ENCODE assay signal across 26 cellular contexts in the genomic region with DNA sequence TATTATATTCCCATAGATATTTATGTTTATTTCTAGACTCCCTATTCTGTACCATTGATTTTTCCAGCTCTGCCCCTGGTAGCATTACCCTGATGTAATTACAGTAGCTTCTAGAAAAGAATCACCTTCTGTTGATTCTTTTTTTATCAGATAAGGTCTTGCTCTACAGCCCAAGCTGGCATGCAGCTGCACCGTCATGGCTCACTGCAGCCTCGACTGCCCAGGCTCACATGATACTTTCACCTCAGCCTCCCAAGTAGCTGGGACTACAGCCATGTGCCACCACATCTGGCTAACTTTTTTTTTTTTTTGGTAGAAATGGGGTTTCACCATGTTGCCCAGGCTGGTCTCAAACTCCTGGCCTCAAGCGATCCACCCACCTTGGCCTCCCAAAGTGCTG. TPM values are rescaled to one million over a fixed set of nuclear protein-coding genes. Genes with fewer than 3 reads are reported as not detected.
DNase-seq lines count a peak whose midpoint lies in the region; ATAC-seq, FAIRE-seq and TF ChIP-seq lines count a peak whose summit lies in the region.
"Had no signal": no experiment of that assay in that cellular context is flagged by ENCODE, and none has a peak within 500 bp of the region (broad histone marks: within the 10 kb centered on the region; RNA-seq: fewer than 3 reads in every experiment).

No MANE protein-coding gene starts in this region.

- intact Hi-C loops in left colon (cut with DNase I, micrococcal nuclease) (no loop called here), mucosa of descending colon (cut with DNase I, micrococcal nuclease) (no loop called here)

- no peaks in the 10 kb centered on the region for H4K20me1 ChIP-seq in BLaER1 treated with 17β-estradiol and CSF1 and Interleukin-3, amounts not matched to agents 10 nM and 100 nM

- no peak for DNase-seq in GM18507 (ENCODE audit: extremely low spot score, insufficient read length, low read depth)
- peak; percentile 63 for DNase-seq in left kidney (ENCODE audit: low read depth, low spot score)
- DNase-seq in UCSD-AML1 (lab: John Stamatoyannopoulos, UW; ENCODE audit: unreplicated experiment) = no peak
- DNase-seq in left colon = no peak
- no peak for DNase-seq in mucosa of descending colon
- DNase-seq: activated CD4-positive, alpha-beta memory T cell treated with anti-CD3 and anti-CD28 coated beads, Interleukin-2, amount 10 ng/mL, durations not matched to agents 7 days and 5 days; activated CD4-positive, CD25-positive, alpha-beta regulatory T cell; activated CD8-positive, alpha-beta memory T cell treated with anti-CD3 and anti-CD28 coated beads, Interleukin-2, amount 50 U/mL, for 48 hours; activated effector memory CD4-positive, alpha-beta T cell treated with anti-CD3 and anti-CD28 coated beads, Interleukin-2, amount 50 U/mL, for 16 hours; foreskin melanocyte; mammary epithelial cell; NCI-H1105 treated with DMSO at 0.1 percent for 48 hours; NCI-H2029; NCI-H226; NCI-H69; right cardiac atrium; SIG-M5; stimulated activated CD4-positive, alpha-beta T cell treated with anti-CD3 and anti-CD28 coated beads, Interleukin-2, amount 100 ng/mL, for 48 hours; T1000; upper lobe of right lung had no signal

- ATAC-seq in HG03460 (IDR thresholded peaks at IDR 0.05; ENCODE audit: unreplicated experiment) (peak; percentile 56), left colon (no peak), mucosa of descending colon (no peak), GM21360 (IDR thresholded peaks at IDR 0.05; ENCODE audit: unreplicated experiment) (no peak)
- ATAC-seq: right cardiac atrium, upper lobe of right lung had no signal

- peak; percentile 9 for FAIRE-seq in GM18507 (lab: Jason Lieb, UNC)
- FAIRE-seq: astrocyte, RCC 7860 had no signal

- H3K36me3 ChIP-seq in BLaER1 treated with 17β-estradiol and CSF1 and Interleukin-3, amounts not matched to agents 10 nM and 100 nM = peaks cover 17 to 99% (median 56%) of the 10 kb centered on the region in 11 experiments; a peak in 21 of 22 replicates
- H3K36me3 ChIP-seq in mucosa of descending colon (ENCODE audit: low read depth) = no peaks in the 10 kb centered on the region

- no peak overlapping the region for H3K9ac ChIP-seq in BLaER1 treated with 17β-estradiol and CSF1 and Interleukin-3, amounts not matched to agents 10 nM and 100 nM

- H3K4me2 ChIP-seq in BLaER1 treated with 17β-estradiol and CSF1 and Interleukin-3, amounts not matched to agents 10 nM and 100 nM = peak overlapping the region in 7 of 11 experiments; percentile 8 to 69 (median 46); a peak in 14 of 22 replicates

- H3K27ac ChIP-seq in BLaER1 treated with 17β-estradiol and CSF1 and Interleukin-3, amounts not matched to agents 10 nM and 100 nM = peak overlapping the region in 4 of 11 experiments; percentile 21 to 55 (median 40); a peak in 4 of 22 replicates
- H3K27ac ChIP-seq: esophagus muscularis mucosa, upper lobe of right lung had no signal

- no peak overlapping the region for H3K4me3 ChIP-seq in BLaER1 treated with 17β-estradiol and CSF1 and Interleukin-3, amounts not matched to agents 10 nM and 100 nM
- H3K4me3 ChIP-seq in mucosa of descending colon = no peak overlapping the region
- H3K4me3 ChIP-seq: esophagus muscularis mucosa, upper lobe of right lung had no signal

- peaks cover 0 to 28% (median 19%) of the 10 kb centered on the region in 10 experiments; a peak in 15 of 20 replicates for H3K4me1 ChIP-seq in BLaER1 treated with 17β-estradiol and CSF1 and Interleukin-3, amounts not matched to agents 10 nM and 100 nM
- no peaks in the 10 kb centered on the region for H3K4me1 ChIP-seq in mucosa of descending colon (ENCODE audit: low read depth)
- H3K4me1 ChIP-seq: esophagus muscularis mucosa, upper lobe of right lung had no signal

- H3K9me3 ChIP-seq in BLaER1 treated with 17β-estradiol and CSF1 and Interleukin-3, amounts not matched to agents 10 nM and 100 nM (replicated peaks in 1 of 11) = no peaks in the 10 kb centered on the region
- H3K9me3 ChIP-seq in mucosa of descending colon = no peaks in the 10 kb centered on the region
- H3K9me3 ChIP-seq: esophagus muscularis mucosa, upper lobe of right lung had no signal

- no peak for TF ChIP-seq CTCF in mucosa of descending colon (IDR thresholded peaks at IDR 0.05)

- no peaks in the 10 kb centered on the region for H3K27me3 ChIP-seq in BLaER1 treated with 17β-estradiol and CSF1 and Interleukin-3, amounts not matched to agents 10 nM and 100 nM
- H3K27me3 ChIP-seq: esophagus muscularis mucosa, upper lobe of right lung had no signal

RNA-seq across cellular contexts. Expression of a gene that starts 41.8 kb away (rescaled TPM):
- total RNA-seq in left colon (1 to 10 TPM; 6.8 to 8.9 TPM), mucosa of descending colon (10 to 100 TPM in 1 of 3 donors, 1 to 10 TPM in 2; 6.5 to 10.3 (median 8.4) TPM)

RNA-seq across cellular contexts. Expression of a gene that starts 52.6 kb away (rescaled TPM):
- 10 to 100 TPM; 33.1 to 38.4 TPM for total RNA-seq in left colon
- 10 to 100 TPM; 30.1 to 37.5 (median 31.9) TPM for total RNA-seq in mucosa of descending colon
